Comparison of ENCODE assay signal across 9 cellular contexts in the genomic region with DNA sequence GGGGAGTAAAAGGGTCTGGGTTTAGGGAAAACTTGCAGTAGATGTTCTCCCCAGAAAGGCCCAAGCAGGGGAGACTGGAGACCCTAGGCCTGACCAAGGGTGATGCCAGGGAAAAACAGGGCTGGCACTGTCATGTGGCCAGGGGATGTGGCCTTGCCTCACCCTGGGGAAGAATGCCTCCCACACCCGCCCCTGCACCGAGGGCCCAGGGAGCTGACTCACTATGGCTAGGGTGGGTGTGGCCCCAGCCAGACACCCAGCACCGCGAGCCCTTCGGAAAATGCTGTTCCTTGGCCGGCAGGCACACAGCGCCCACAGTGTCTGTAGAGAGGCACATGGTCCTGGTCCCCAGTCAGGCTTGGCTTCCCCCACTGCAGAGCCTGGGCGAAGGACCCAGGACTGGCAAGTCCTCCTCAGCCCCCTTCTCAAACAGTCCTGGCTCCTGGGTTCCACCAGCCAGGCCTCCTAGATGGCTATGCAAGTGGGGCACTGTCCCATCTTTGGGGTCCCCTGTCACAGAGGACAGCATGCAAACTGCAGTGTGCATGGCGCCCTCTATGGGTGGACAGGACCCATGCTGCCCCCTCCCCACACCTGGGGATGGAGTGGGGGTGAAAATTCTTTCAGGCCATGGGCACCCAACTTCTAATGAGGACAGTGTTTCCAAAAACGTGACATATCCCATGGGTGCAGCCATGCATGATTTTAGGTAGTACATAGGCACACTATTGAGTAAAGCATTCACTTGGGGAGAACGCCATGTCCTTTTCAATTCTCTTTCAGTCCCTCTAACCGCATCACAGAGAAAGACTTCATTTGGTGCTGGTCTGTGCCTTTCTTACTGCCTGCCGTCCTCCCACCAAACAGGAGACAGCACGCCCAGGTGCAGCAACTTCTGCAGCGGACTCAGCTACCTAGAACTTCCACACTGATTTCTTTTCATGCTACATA. TPM values are rescaled to one million over a fixed set of nuclear protein-coding genes. Genes with fewer than 3 reads are reported as not detected.
DNase-seq lines count a peak whose midpoint lies in the region; ATAC-seq and TF ChIP-seq lines count a peak whose summit lies in the region.
"Had no signal": no experiment of that assay in that cellular context is flagged by ENCODE, and none has a peak within 500 bp of the region (broad histone marks: within the 10 kb centered on the region; RNA-seq: fewer than 3 reads in every experiment).

No MANE protein-coding gene starts in this region.

- H3K9ac ChIP-seq in trophoblast cell (ENCODE audit: low read length) = no peak overlapping the region

- no peak overlapping the region for H2BK5ac ChIP-seq in trophoblast cell (ENCODE audit: low read depth, low read length, poor library complexity)

- H3K4me1 Mint-ChIP-seq in endothelial cell (ENCODE audit: unreplicated experiment) = no peaks in the 10 kb centered on the region

- peak; percentile 45 to 73 for ATAC-seq in activated naive CD4-positive, alpha-beta T cell treated with anti-CD3 and anti-CD28 coated beads, Interleukin-2, amount 50 U/mL, for 72 hours
- no peak for ATAC-seq in HG03097 (IDR thresholded peaks at IDR 0.05; ENCODE audit: low FRiP score, unreplicated experiment)

- H3K23ac ChIP-seq in trophoblast cell (ENCODE audit: low read length) = no peak overlapping the region

- peak in 1 of 2 donors; percentile 53 for DNase-seq in activated naive CD4-positive, alpha-beta T cell treated with anti-CD3 and anti-CD28 coated beads, Interleukin-2, amount 50 U/mL, for 72 hours (ENCODE audit: low spot score in 2 of 2)
- no peak for DNase-seq in activated naive CD4-positive, alpha-beta T cell (lab: John Stamatoyannopoulos, UW)
- DNase-seq in OCI-LY7 (ENCODE audit: low spot score) (peak; percentile 19), endothelial cell (ENCODE audit: low spot score) (peak; percentile 51), trophoblast cell (peak; percentile 43 to 63), suprapubic skin (ENCODE audit: low spot score in 2 of 2) (no peak), AML-193 (lab: John Stamatoyannopoulos, UW) (no peak)
- DNase-seq: activated naive CD8-positive, alpha-beta T cell treated with anti-CD3 and anti-CD28 coated beads, Interleukin-2, amount 10 ng/mL, durations not matched to agents 7 days and 5 days had no signal

- no peaks in the 10 kb centered on the region for H3K9me2 ChIP-seq in OCI-LY7 (ENCODE audit: insufficient read depth, low read length)

- no peaks in the 10 kb centered on the region for H3K27me3 ChIP-seq in trophoblast cell (ENCODE audit: insufficient read depth, low read length)
- no peaks in the 10 kb centered on the region for H3K27me3 ChIP-seq in suprapubic skin

- H2AFZ ChIP-seq in OCI-LY7 (ENCODE audit: low read length) (no peak overlapping the region), trophoblast cell (ENCODE audit: insufficient read depth, low read length, poor library complexity) (no peak overlapping the region)

- no peaks in the 10 kb centered on the region for H3K36me3 Mint-ChIP-seq in activated naive CD4-positive, alpha-beta T cell treated with anti-CD3 and anti-CD28 coated beads, Interleukin-2, amount 50 U/mL, for 72 hours
- peaks cover 10% of the 10 kb centered on the region for H3K36me3 Mint-ChIP-seq in endothelial cell (ENCODE audit: low read depth, unreplicated experiment)
- H3K36me3 Mint-ChIP-seq: activated naive CD8-positive, alpha-beta T cell treated with anti-CD3 and anti-CD28 coated beads, Interleukin-2, amount 10 ng/mL, durations not matched to agents 7 days and 5 days had no signal

- no peaks in the 10 kb centered on the region for H4K20me1 ChIP-seq in OCI-LY7 (ENCODE audit: insufficient read depth, low read length)

- H3K79me2 ChIP-seq in OCI-LY7 (ENCODE audit: insufficient read depth, low read depth, low read length) (no peaks in the 10 kb centered on the region), trophoblast cell (ENCODE audit: control insufficient read depth, insufficient read depth, low read length, poor library complexity) (no peaks in the 10 kb centered on the region)

- no peak overlapping the region for H4K91ac ChIP-seq in trophoblast cell (ENCODE audit: low read depth, low read length)

- no peak overlapping the region for H2AK5ac ChIP-seq in trophoblast cell (ENCODE audit: low read length)

- H3K36me3 ChIP-seq in OCI-LY7 (ENCODE audit: insufficient read depth, low read length) (no peaks in the 10 kb centered on the region), trophoblast cell (ENCODE audit: control insufficient read depth in 1 of 2, insufficient read depth in 2 of 2, low read length in 2 of 2) (no peaks in the 10 kb centered on the region), suprapubic skin (no peaks in the 10 kb centered on the region)

- H4K8ac ChIP-seq in trophoblast cell (ENCODE audit: low read depth, low read length) = no peak overlapping the region

- H3K4me3 ChIP-seq in OCI-LY7 (ENCODE audit: low read depth, low read length, poor library complexity, severe bottlenecking) = no peak overlapping the region
- peak overlapping the region; percentile 25 for H3K4me3 ChIP-seq in trophoblast cell (ENCODE audit: low read depth, low read length)
- no peak overlapping the region for H3K4me3 ChIP-seq in suprapubic skin

- H4K12ac ChIP-seq in trophoblast cell (ENCODE audit: low read depth, low read length) = no peak overlapping the region

- POLR2A ChIA-PET in OCI-LY7 (lab: Charles Lee) = no interaction called here

- no peak overlapping the region for H3K4me3 Mint-ChIP-seq in endothelial cell (ENCODE audit: unreplicated experiment)
- H3K4me3 Mint-ChIP-seq: activated naive CD8-positive, alpha-beta T cell treated with anti-CD3 and anti-CD28 coated beads, Interleukin-2, amount 10 ng/mL, durations not matched to agents 7 days and 5 days had no signal

- H3K4me2 ChIP-seq in OCI-LY7 (ENCODE audit: low read length) (no peak overlapping the region), trophoblast cell (ENCODE audit: low read length) (no peak overlapping the region)

- H3K4ac ChIP-seq in trophoblast cell (ENCODE audit: low read depth, low read length) = no peak overlapping the region

- no peak for TF ChIP-seq POLR2A in suprapubic skin (IDR thresholded peaks at IDR 0.05)

- H2BK120ac ChIP-seq in trophoblast cell (ENCODE audit: insufficient read depth, low read length, poor library complexity) = no peak overlapping the region

- no peak overlapping the region for H2BK12ac ChIP-seq in trophoblast cell (ENCODE audit: low read length)

- CTCF ChIA-PET in OCI-LY7 (lab: Charles Lee; ENCODE audit: unreplicated experiment) = no interaction called here

- H3K18ac ChIP-seq in trophoblast cell (ENCODE audit: low read length) = no peak overlapping the region

- H3K9me3 Mint-ChIP-seq in activated naive CD4-positive, alpha-beta T cell treated with anti-CD3 and anti-CD28 coated beads, Interleukin-2, amount 50 U/mL, for 72 hours = no peaks in the 10 kb centered on the region
- no peaks in the 10 kb centered on the region for H3K9me3 Mint-ChIP-seq in endothelial cell (ENCODE audit: unreplicated experiment)
- H3K9me3 Mint-ChIP-seq: activated naive CD8-positive, alpha-beta T cell treated with anti-CD3 and anti-CD28 coated beads, Interleukin-2, amount 10 ng/mL, durations not matched to agents 7 days and 5 days had no signal

- no peak overlapping the region for H3K27ac ChIP-seq in OCI-LY7 (ENCODE audit: low read depth, low read length, poor library complexity, severe bottlenecking)
- H3K27ac ChIP-seq in trophoblast cell (ENCODE audit: low read depth, low read length) = no peak overlapping the region
- H3K27ac ChIP-seq in suprapubic skin = no peak overlapping the region

- TF ChIP-seq CTCF in OCI-LY7 (conservative IDR thresholded peaks at IDR 0.05; ENCODE audit: low read length) (peak; percentile 78), endothelial cell (IDR thresholded peaks at IDR 0.05; ENCODE audit: unreplicated experiment) (peak; percentile 74), suprapubic skin (IDR thresholded peaks at IDR 0.05) (no peak)

- H3K9me3 ChIP-seq in OCI-LY7 (ENCODE audit: low read length) (no peaks in the 10 kb centered on the region), trophoblast cell (ENCODE audit: insufficient read depth, low read depth, low read length) (peaks cover 2% of the 10 kb centered on the region), suprapubic skin (no peaks in the 10 kb centered on the region)

- H3K27ac Mint-ChIP-seq in activated naive CD4-positive, alpha-beta T cell treated with anti-CD3 and anti-CD28 coated beads, Interleukin-2, amount 50 U/mL, for 72 hours = no peak overlapping the region
- no peak overlapping the region for H3K27ac Mint-ChIP-seq in endothelial cell (ENCODE audit: unreplicated experiment)
- H3K27ac Mint-ChIP-seq: activated naive CD8-positive, alpha-beta T cell treated with anti-CD3 and anti-CD28 coated beads, Interleukin-2, amount 10 ng/mL, durations not matched to agents 7 days and 5 days had no signal

- intact Hi-C loops in OCI-LY7 (cut with micrococcal nuclease; ENCODE audit: unreplicated experiment) = no loop called here

- H3K4me1 ChIP-seq in OCI-LY7 (ENCODE audit: insufficient read depth, low read length, poor library complexity, severe bottlenecking) (no peaks in the 10 kb centered on the region), trophoblast cell (ENCODE audit: control insufficient read depth in 1 of 2, insufficient read depth in 2 of 2, low read length in 2 of 2) (peaks cover 6 to 8% of the 10 kb centered on the region in 2 experiments), suprapubic skin (no peaks in the 10 kb centered on the region)

- H3K14ac ChIP-seq in trophoblast cell (ENCODE audit: low read length) = no peak overlapping the region

- no TSS peak for BruUV-seq in OCI-LY7 (replicated peaks; lab: Mats Ljungman, UMichigan)

- peaks cover 1% of the 10 kb centered on the region for H3K27me3 Mint-ChIP-seq in endothelial cell (ENCODE audit: unreplicated experiment)
- H3K27me3 Mint-ChIP-seq: activated naive CD8-positive, alpha-beta T cell treated with anti-CD3 and anti-CD28 coated beads, Interleukin-2, amount 10 ng/mL, durations not matched to agents 7 days and 5 days had no signal

- no peaks in the 10 kb centered on the region for H3K79me1 ChIP-seq in trophoblast cell (ENCODE audit: low read length)

- no peak for TF ChIP-seq EP300 in suprapubic skin (IDR thresholded peaks at IDR 0.05)

- no CpG with 5 or more reads among the region's 15 CpGs for WGBS in trophoblast cell (ENCODE audit: extremely low coverage, insufficient coverage, insufficient read length)
- 96% methylated on average over 6 of the region's 15 CpGs for WGBS in suprapubic skin

RNA-seq across cellular contexts. Expression of gene TMPRSS5, which starts 15.2 kb away (rescaled TPM):
- total RNA-seq in activated naive CD4-positive, alpha-beta T cell treated with anti-CD3 and anti-CD28 coated beads, Interleukin-2, amount 50 U/mL, for 72 hours = 1 to 10 TPM in 1 of 2 donors, under 1 TPM in 1; 0.89 to 1.2 TPM
- total RNA-seq in OCI-LY7 (2014; rRNA removed; shearing (Covaris generic)) = 0.50 and 1.8 TPM in 2 replicates
- 0.33 and 0.65 TPM in 2 replicates for total RNA-seq in OCI-LY7 (2022)
- 2.7 TPM for total RNA-seq in endothelial cell (ENCODE audit: unreplicated experiment)
- polyA plus RNA-seq in trophoblast cell (2013) = 0.18 and 0.37 TPM in 2 replicates
- 1 to 10 TPM; 1.2 to 4.9 (median 1.8) TPM for total RNA-seq in suprapubic skin

Comparison
In these comparisons a context has a peak if more than half of its experiments do, and no peak if none do; other contexts are left out.
1. DNase-seq: peak in OCI-LY7 (single experiment), endothelial cell (single experiment) and trophoblast cell (2 of 2); none in activated naive CD4-positive, alpha-beta T cell (0 of 4), suprapubic skin (0 of 2) and AML-193 (0 of 2).
2. CTCF ChIP-seq: peak in OCI-LY7 (single experiment) and endothelial cell (single experiment); none in suprapubic skin (0 of 2).